Comparison of ENCODE assay signal across 10 cellular contexts in the genomic region with DNA sequence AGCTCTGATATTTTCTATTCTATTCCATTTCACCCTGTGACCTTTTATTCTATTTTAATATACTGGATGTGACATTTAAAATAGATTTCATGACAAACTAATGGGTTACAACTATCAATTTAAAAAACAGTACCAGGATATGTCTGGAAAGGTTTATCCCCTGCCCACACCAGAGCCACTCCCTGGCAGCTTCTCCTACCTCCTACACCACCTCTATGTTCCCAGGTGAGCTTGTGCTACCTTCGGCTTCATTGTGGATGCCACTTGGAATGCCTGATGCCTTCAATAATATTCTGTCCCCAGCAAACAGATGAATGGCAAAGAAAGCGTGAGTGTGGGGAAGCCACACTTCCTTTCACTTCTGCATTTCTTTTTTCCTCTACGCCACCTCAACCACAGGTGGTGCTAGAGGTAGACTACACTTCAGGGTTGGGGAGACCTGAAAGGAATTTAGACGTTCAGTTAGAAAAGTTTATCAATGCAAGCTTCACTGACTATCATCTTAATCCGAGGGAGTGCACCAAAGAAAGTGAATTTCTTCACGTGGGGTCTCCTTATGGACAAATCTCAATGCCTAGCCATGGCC.
DNase-seq lines count a peak whose midpoint lies in the region; ATAC-seq and TF ChIP-seq lines count a peak whose summit lies in the region.
"Had no signal": no experiment of that assay in that cellular context is flagged by ENCODE, and none has a peak within 500 bp of the region (broad histone marks: within the 10 kb centered on the region; RNA-seq: fewer than 3 reads in every experiment).

No MANE protein-coding gene starts in this region.

- no peak overlapping the region for H3K27ac Mint-ChIP-seq in WTC11
- H3K27ac Mint-ChIP-seq: activated naive CD4-positive, alpha-beta T cell treated with anti-CD3 and anti-CD28 coated beads, Interleukin-2, amount 50 U/mL, for 24 hours had no signal

- CTCF ChIA-PET in WTC11 (lab: Charles Lee): interaction anchor here (0.6 to 1.2 kb wide), 3 partner anchors 20 to 168 kb away, joined by 3 to 5 read pairs (median 3); no protein-coding TSS in a partner anchor

- 81 to 91% methylated on average over 6 of the region's 6 CpGs for WGBS in heart right ventricle, 2 donors

- TF ChIP-seq CTCF in WTC11 (IDR thresholded peaks at IDR 0.05) (no peak), lower lobe of right lung (IDR thresholded peaks at IDR 0.05) (no peak), heart right ventricle (IDR thresholded peaks at IDR 0.05) (no peak)

- H3K4me1 ChIP-seq in lower lobe of right lung (no peaks in the 10 kb centered on the region), heart right ventricle (peaks cover 0 to 3% (median 0%) of the 10 kb centered on the region in 9 donors)

- H3K36me3 Mint-ChIP-seq in WTC11: no peaks in the 10 kb centered on the region
- H3K36me3 Mint-ChIP-seq: activated naive CD4-positive, alpha-beta T cell treated with anti-CD3 and anti-CD28 coated beads, Interleukin-2, amount 50 U/mL, for 24 hours had no signal

- H3K27me3 Mint-ChIP-seq in WTC11 (ENCODE audit: low read depth): no peaks in the 10 kb centered on the region

- ATAC-seq in GM18858 (IDR thresholded peaks at IDR 0.05; ENCODE audit: unreplicated experiment): peak; percentile 100
- ATAC-seq in GM21528 (IDR thresholded peaks at IDR 0.05; ENCODE audit: low FRiP score, unreplicated experiment): peak; percentile 100
- peak; percentile 100 for ATAC-seq in HG03135 (IDR thresholded peaks at IDR 0.05; ENCODE audit: unreplicated experiment)
- ATAC-seq in WTC11: peak; percentile 65; the same call in 1 of the 2 replicates
- no peak for ATAC-seq in lower lobe of right lung
- ATAC-seq in heart right ventricle: no peak

- intact Hi-C loops in lower lobe of right lung (cut with DNase I) (no loop called here), heart right ventricle (cut with DNase I) (no loop called here)

- H3K27me3 ChIP-seq in lower lobe of right lung (ENCODE audit: low read depth) (no peaks in the 10 kb centered on the region), heart right ventricle (no peaks in the 10 kb centered on the region)

- POLR2A ChIA-PET in WTC11 (lab: Charles Lee): no interaction called here

- H3K9me3 ChIP-seq in lower lobe of right lung (no peaks in the 10 kb centered on the region), heart right ventricle (no peaks in the 10 kb centered on the region)

- H3K36me3 ChIP-seq in lower lobe of right lung (no peaks in the 10 kb centered on the region), heart right ventricle (no peaks in the 10 kb centered on the region)

- H3K4me3 ChIP-seq in lower lobe of right lung (no peak overlapping the region), heart right ventricle (no peak overlapping the region)

- no peak overlapping the region for H3K4me3 Mint-ChIP-seq in WTC11
- H3K4me3 Mint-ChIP-seq: activated naive CD4-positive, alpha-beta T cell treated with anti-CD3 and anti-CD28 coated beads, Interleukin-2, amount 50 U/mL, for 24 hours had no signal

- no peak for DNase-seq in WTC11 (ENCODE audit: low spot score)
- no peak for DNase-seq in SIG-M5 (lab: John Stamatoyannopoulos, UW)
- no peak for DNase-seq in hepatic stellate cell (ENCODE audit: low spot score)
- no peak for DNase-seq in lower lobe of right lung
- DNase-seq in heart right ventricle: no peak
- DNase-seq: NCI-H446 treated with DMSO at 0.1 percent for 48 hours had no signal

- no peak overlapping the region for H3K27ac ChIP-seq in lower lobe of right lung
- H3K27ac ChIP-seq in heart right ventricle: no peak overlapping the region

- H3K9me3 Mint-ChIP-seq in WTC11: no peaks in the 10 kb centered on the region
- H3K9me3 Mint-ChIP-seq: activated naive CD4-positive, alpha-beta T cell treated with anti-CD3 and anti-CD28 coated beads, Interleukin-2, amount 50 U/mL, for 24 hours had no signal

- peaks cover 7% of the 10 kb centered on the region for H3K4me1 Mint-ChIP-seq in WTC11
- H3K4me1 Mint-ChIP-seq: activated naive CD4-positive, alpha-beta T cell treated with anti-CD3 and anti-CD28 coated beads, Interleukin-2, amount 50 U/mL, for 24 hours had no signal

TF ChIP-seq in WTC11, 78 proteins besides CTCF, POLR2A, EP300 and RAD21:
- TF ChIP-seq HMGXB4 (CRISPR knock-in tag; IDR thresholded peaks at IDR 0.05): no peak
- TF ChIP-seq, protein P1, sequence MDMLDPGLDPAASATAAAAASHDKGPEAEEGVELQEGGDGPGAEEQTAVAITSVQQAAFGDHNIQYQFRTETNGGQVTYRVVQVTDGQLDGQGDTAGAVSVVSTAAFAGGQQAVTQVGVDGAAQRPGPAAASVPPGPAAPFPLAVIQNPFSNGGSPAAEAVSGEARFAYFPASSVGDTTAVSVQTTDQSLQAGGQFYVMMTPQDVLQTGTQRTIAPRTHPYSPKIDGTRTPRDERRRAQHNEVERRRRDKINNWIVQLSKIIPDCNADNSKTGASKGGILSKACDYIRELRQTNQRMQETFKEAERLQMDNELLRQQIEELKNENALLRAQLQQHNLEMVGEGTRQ (CRISPR knock-in tag; IDR thresholded peaks at IDR 0.05): no peak
- TF ChIP-seq ZNF281 (CRISPR knock-in tag; IDR thresholded peaks at IDR 0.05): no peak
- no peak for TF ChIP-seq GTF2I (CRISPR knock-in tag; conservative IDR thresholded peaks at IDR 0.05)
- no peak for TF ChIP-seq GABPB1 (CRISPR knock-in tag; IDR thresholded peaks at IDR 0.05)
- no peak for TF ChIP-seq ZNF138 (CRISPR knock-in tag; conservative IDR thresholded peaks at IDR 0.05)

Comparison
In these comparisons a context has a peak if more than half of its experiments do, and no peak if none do; other contexts are left out.
1. ATAC-seq: peak in GM18858 (single experiment), GM21528 (single experiment), HG03135 (single experiment) and WTC11 (single experiment); none in lower lobe of right lung (0 of 2) and heart right ventricle (0 of 8).